Comparison of ENCODE assay signal across 8 cellular contexts in genomic region chr14:55104051-55104954, GRCh38. TPM values are rescaled to one million over a fixed set of nuclear protein-coding genes. Genes with fewer than 3 reads are reported as not detected.
A peak's percentile ranks its signal among the peaks of the same experiment; 100 is the strongest.
DNase-seq lines count a peak whose midpoint lies in the region; ATAC-seq, FAIRE-seq and TF ChIP-seq lines count a peak whose summit lies in the region.

No MANE protein-coding gene starts in this region.

- TF ChIP-seq EP300 in esophagus muscularis mucosa (IDR thresholded peaks at IDR 0.05), result no peak

- H3K27me3 ChIP-seq in HL-60 (ENCODE audit: insufficient read depth, poor library complexity, severe bottlenecking) (no peaks in the 10 kb centered on the region), esophagus muscularis mucosa (no peaks in the 10 kb centered on the region), small intestine (ENCODE audit: control insufficient read depth in 2 of 2, insufficient read depth in 2 of 2, low read length in 2 of 2) (no peaks in the 10 kb centered on the region)

- no peak for TF ChIP-seq POLR2A in esophagus muscularis mucosa (IDR thresholded peaks at IDR 0.05; ENCODE audit: low read depth)

- no peaks in the 10 kb centered on the region for H3K36me3 ChIP-seq in SK-N-MC (ENCODE audit: insufficient read depth, low read length)
- H3K36me3 ChIP-seq in esophagus muscularis mucosa, result no peaks in the 10 kb centered on the region
- H3K36me3 ChIP-seq in small intestine (ENCODE audit: control insufficient read depth in 2 of 2, insufficient read depth in 2 of 2, low read length in 2 of 2), result no peaks in the 10 kb centered on the region

- H3K4me1 ChIP-seq in esophagus muscularis mucosa (peaks cover 75 to 93% (median 86%) of the 10 kb centered on the region in 4 donors), small intestine (ENCODE audit: control insufficient read depth in 2 of 2, insufficient read depth in 1 of 2, low read depth in 1 of 2, low read length in 1 of 2) (peaks cover 7 to 37% of the 10 kb centered on the region in 2 donors)

- H3K9me3 ChIP-seq in SK-N-MC (ENCODE audit: low read depth, low read length) (no peaks in the 10 kb centered on the region), esophagus muscularis mucosa (no peaks in the 10 kb centered on the region), small intestine (ENCODE audit: control insufficient read depth, low read depth) (no peaks in the 10 kb centered on the region)

- peak overlapping the region; percentile 55 for H3K27ac ChIP-seq in HL-60 (replicated peaks)
- peak overlapping the region; percentile 99 for H3K27ac ChIP-seq in SK-N-MC
- peak overlapping the region; percentile 82 to 93 (median 88) for H3K27ac ChIP-seq in esophagus muscularis mucosa (replicated peaks in 1 of 4)
- H3K27ac ChIP-seq in small intestine (ENCODE audit: low read depth in 1 of 2, low read length in 1 of 2), result peak overlapping the region; percentile 97 to 100

- no peak for TF ChIP-seq CTCF in HL-60 (IDR thresholded peaks at IDR 0.05; ENCODE audit: insufficient read depth, low read length)
- no peak for TF ChIP-seq CTCF in esophagus muscularis mucosa (IDR thresholded peaks at IDR 0.05)

- H3K4me3 ChIP-seq in HL-60 (replicated peaks; ENCODE audit: insufficient read depth, low read length), result no peak overlapping the region
- no peak overlapping the region for H3K4me3 ChIP-seq in SK-N-MC
- no peak overlapping the region for H3K4me3 ChIP-seq in esophagus muscularis mucosa
- no peak overlapping the region for H3K4me3 ChIP-seq in small intestine (ENCODE audit: low read depth in 1 of 2, low read length in 2 of 2)

- WGBS in esophagus muscularis mucosa, result 91% methylated on average over 6 of the region's 6 CpGs
- WGBS in small intestine, 3 donors, result 89 to 95% (median 93%) methylated on average over 6 of the region's 6 CpGs

- no peak overlapping the region for H3K9ac ChIP-seq in SK-N-MC (ENCODE audit: insufficient read length)

- peak; percentile 60 to 79 for DNase-seq in HL-60 (ENCODE audit: low read depth in 1 of 2, low spot score in 1 of 2)
- no peak for DNase-seq in SK-N-MC (ENCODE audit: low read depth, low spot score)
- DNase-seq in esophagus muscularis mucosa (ENCODE audit: extremely low spot score), result no peak
- no peak for DNase-seq in small intestine
- no peak for DNase-seq in DMS153 (lab: John Stamatoyannopoulos, UW)
- no peak for DNase-seq in COLO829 (ENCODE audit: low spot score)
- no peak for DNase-seq in H4 (ENCODE audit: low spot score)

- FAIRE-seq in small intestine (lab: Jason Lieb, UNC), result no peak

- intact Hi-C loops in esophagus muscularis mucosa (cut with DNase I), result no loop called here

- no peak for ATAC-seq in HG03196 (IDR thresholded peaks at IDR 0.05; ENCODE audit: unreplicated experiment)

RNA-seq across cellular contexts. Expression of gene LGALS3, which starts 24.7 kb away (rescaled TPM):
- 100 to 1,000 TPM; 247 to 398 (median 297) TPM for total RNA-seq in esophagus muscularis mucosa
- 1,000 to 10,000 TPM in 2 of 3 donors, 100 to 1,000 TPM in 1; 593 to 2,279 (median 2,145) TPM for polyA plus RNA-seq in small intestine
- 77.5 and 79.4 TPM in 2 replicates for total RNA-seq in H4 (2014; rRNA removed; shearing (Covaris generic))

RNA-seq across cellular contexts. Expression of gene MAPK1IP1L, which starts 52.9 kb away (rescaled TPM):
- total RNA-seq in esophagus muscularis mucosa, result 10 to 100 TPM; 36.5 to 95.4 (median 61.0) TPM
- polyA plus RNA-seq in small intestine, result 10 to 100 TPM; 24.3 to 32.0 (median 30.9) TPM
- total RNA-seq in H4 (2014; rRNA removed; shearing (Covaris generic)), result 81.3 and 137 TPM in 2 replicates

Comparison
In these comparisons a context has a peak if more than half of its experiments do, and no peak if none do; other contexts are left out.
1. DNase-seq: peak in HL-60 (2 of 2); none in SK-N-MC (single experiment), esophagus muscularis mucosa (single experiment), small intestine (single experiment), DMS153 (single experiment), COLO829 (single experiment) and H4 (single experiment).
2. Peak in every context shown above with its lines, with median percentiles within 50 percentile points of each other: H3K27ac ChIP-seq.